In genomic region chr18:74252032-74252380, GRCh38 we compare ENCODE assay signal across 11 cellular contexts. TPM values are rescaled to one million over a fixed set of nuclear protein-coding genes. Genes with fewer than 3 reads are reported as not detected.
A peak's percentile ranks its signal among the peaks of the same experiment; 100 is the strongest.
DNase-seq lines count a peak whose midpoint lies in the region; ATAC-seq, FAIRE-seq and TF ChIP-seq lines count a peak whose summit lies in the region.
"Had no signal": no experiment of that assay in that cellular context is flagged by ENCODE, and none has a peak within 500 bp of the region (broad histone marks: within the 10 kb centered on the region; RNA-seq: fewer than 3 reads in every experiment).

No MANE protein-coding gene starts in this region.

- H3K36me3 Mint-ChIP-seq in MCF 10A (ENCODE audit: insufficient read depth, unreplicated experiment) (peaks cover 2% of the 10 kb centered on the region), WTC11 (peaks cover 47% of the 10 kb centered on the region)

- peak overlapping the region; percentile 35 for H3K27ac Mint-ChIP-seq in MCF 10A (ENCODE audit: low read depth, unreplicated experiment)
- H3K27ac Mint-ChIP-seq in WTC11, result peak overlapping the region; percentile 83

- DNase-seq in MCF 10A (ENCODE audit: unreplicated experiment) (peak; percentile 5), mammary epithelial cell (no peak), WTC11 (ENCODE audit: low spot score) (no peak), kidney (no peak), stomach (no peak), T-helper 1 cell (no peak), NAMALWA (ENCODE audit: low spot score) (no peak), globus pallidus (ENCODE audit: low spot score) (no peak)
- DNase-seq: Karpas-422, WERI-Rb-1 had no signal

- CTCF ChIA-PET in MCF 10A (lab: Yijun Ruan, JAX) (interaction anchor here (0.8 to 1.1 kb wide), 2 partner anchors 9 to 55 kb away, joined by 4 read pairs; no protein-coding TSS in a partner anchor), mammary epithelial cell (lab: Charles Lee; ENCODE audit: low non-redundant PET) (no interaction called here), WTC11 (lab: Charles Lee) (no interaction called here)

- intact Hi-C loops in MCF 10A (cut with micrococcal nuclease), result no loop called here
- intact Hi-C loops in mammary epithelial cell (cut with micrococcal nuclease), result no loop called here
- intact Hi-C loops in kidney (cut with DNase I), result no loop called here
- intact Hi-C loops in stomach (cut with DNase I; ENCODE audit: low total_unique reads), result no loop called here

- POLR2A ChIA-PET in MCF 10A (lab: Yijun Ruan, JAX) (interaction anchor here (0.7 to 1.7 kb wide), 3 partner anchors 8 to 60 kb away, joined by 3 to 5 read pairs (median 4); no protein-coding TSS in a partner anchor), WTC11 (lab: Charles Lee) (no interaction called here)

- in situ Hi-C loops in mammary epithelial cell (cut with MboI; ENCODE audit: low sequenced_read_pairs in 2 of 2), result no loop called here

- H3K9ac ChIP-seq in mammary epithelial cell (ENCODE audit: insufficient read depth, low read length), result no peak overlapping the region
- H3K9ac ChIP-seq in kidney (ENCODE audit: low read length in 2 of 2), result no peak overlapping the region
- H3K9ac ChIP-seq: BLaER1 had no signal

- 86% methylated on average over 4 of the region's 4 CpGs for WGBS in mammary epithelial cell (ENCODE audit: low coverage, missing lambda C conversion rate)
- WGBS in stomach, 5 donors, result 62 to 77% (median 68%) methylated on average over 4 of the region's 4 CpGs

- TF ChIP-seq EP300 in stomach (IDR thresholded peaks at IDR 0.05), result no peak

- no peaks in the 10 kb centered on the region for H4K20me1 ChIP-seq in mammary epithelial cell (ENCODE audit: insufficient read depth, low read length)
- H4K20me1 ChIP-seq: BLaER1 had no signal

- H3K4me1 ChIP-seq in mammary epithelial cell (ENCODE audit: insufficient read depth, low read length), result peaks cover 11% of the 10 kb centered on the region
- peaks cover 28 to 40% of the 10 kb centered on the region in 2 donors for H3K4me1 ChIP-seq in kidney (ENCODE audit: control insufficient read depth in 1 of 2, insufficient read depth in 1 of 2, low read depth in 1 of 2, low read length in 2 of 2)
- peaks cover 14 to 59% (median 48%) of the 10 kb centered on the region in 4 donors for H3K4me1 ChIP-seq in stomach

- no peaks in the 10 kb centered on the region for H3K79me2 ChIP-seq in mammary epithelial cell (ENCODE audit: insufficient read depth, low read length)

- BruUV-seq in MCF 10A (replicated peaks; lab: Mats Ljungman, UMichigan) (no TSS peak), mammary epithelial cell (replicated peaks; lab: Mats Ljungman, UMichigan) (no TSS peak)

- H3K9me3 ChIP-seq in mammary epithelial cell (replicated peaks; ENCODE audit: insufficient read depth, low read length), result no peaks in the 10 kb centered on the region
- H3K9me3 ChIP-seq in kidney (ENCODE audit: control insufficient read depth in 1 of 2, low read length in 2 of 2), result no peaks in the 10 kb centered on the region
- no peaks in the 10 kb centered on the region for H3K9me3 ChIP-seq in stomach
- H3K9me3 ChIP-seq: BLaER1 had no signal

- H3K27ac ChIP-seq in mammary epithelial cell (ENCODE audit: insufficient read depth, low read depth, low read length), result no peak overlapping the region
- peak overlapping the region; percentile 34 to 79 for H3K27ac ChIP-seq in kidney (ENCODE audit: low read depth in 2 of 2, low read length in 2 of 2)
- peak overlapping the region; percentile 25 to 80 (median 71) for H3K27ac ChIP-seq in stomach
- H3K27ac ChIP-seq: BLaER1, WERI-Rb-1 had no signal

- H3K4me3 ChIP-seq in mammary epithelial cell (replicated peaks in 1 of 3; ENCODE audit: insufficient read depth in 1 of 3, low read depth in 2 of 3, low read length in 3 of 3) (no peak overlapping the region), kidney (ENCODE audit: low read length in 2 of 2) (no peak overlapping the region), stomach (no peak overlapping the region)
- H3K4me3 ChIP-seq: BLaER1 had no signal

- no peak for ATAC-seq in WTC11

- no peaks in the 10 kb centered on the region for H3K27me3 ChIP-seq in mammary epithelial cell (ENCODE audit: insufficient read depth, low read length)
- H3K27me3 ChIP-seq in stomach, result no peaks in the 10 kb centered on the region
- H3K27me3 ChIP-seq: BLaER1 had no signal

- no peak overlapping the region for H2AFZ ChIP-seq in mammary epithelial cell (ENCODE audit: low read depth, low read length)

- dilution Hi-C loops in mammary epithelial cell (cut with HindIII; ENCODE audit: low sequenced_read_pairs), result no loop called here

- H3K4me1 Mint-ChIP-seq in MCF 10A (ENCODE audit: insufficient read depth, unreplicated experiment) (peaks cover 30% of the 10 kb centered on the region), WTC11 (peaks cover 40% of the 10 kb centered on the region)

- FAIRE-seq in kidney (lab: Jason Lieb, UNC), result no peak

- TF ChIP-seq CTCF in MCF 10A (IDR thresholded peaks at IDR 0.05; ENCODE audit: unreplicated experiment) (no peak), mammary epithelial cell (conservative IDR thresholded peaks at IDR 0.05 in 1 of 2, IDR thresholded peaks at IDR 0.05 in 1 of 2; ENCODE audit: extremely low read depth in 1 of 2, insufficient read depth in 1 of 2, low read depth in 1 of 2, low read length in 2 of 2) (no peak), WTC11 (IDR thresholded peaks at IDR 0.05) (no peak), kidney (IDR thresholded peaks at IDR 0.05; ENCODE audit: borderline replicate concordance, extremely low read depth, insufficient read depth) (no peak), stomach (IDR thresholded peaks at IDR 0.05) (no peak)

- H3K4me3 Mint-ChIP-seq in MCF 10A (ENCODE audit: unreplicated experiment) (no peak overlapping the region), WTC11 (no peak overlapping the region)

- H3K27me3 Mint-ChIP-seq in MCF 10A (ENCODE audit: insufficient read depth, unreplicated experiment), result no peaks in the 10 kb centered on the region
- no peaks in the 10 kb centered on the region for H3K27me3 Mint-ChIP-seq in WTC11 (ENCODE audit: low read depth)

- TF ChIP-seq POLR2A in stomach (IDR thresholded peaks at IDR 0.05), result no peak

- H3K4me2 ChIP-seq in mammary epithelial cell (ENCODE audit: insufficient read depth, low read depth, low read length), result no peak overlapping the region
- H3K4me2 ChIP-seq: BLaER1 had no signal

- H3K9me3 Mint-ChIP-seq in MCF 10A (ENCODE audit: unreplicated experiment), result no peaks in the 10 kb centered on the region
- H3K9me3 Mint-ChIP-seq in WTC11, result no peaks in the 10 kb centered on the region

- H3K36me3 ChIP-seq in mammary epithelial cell (ENCODE audit: insufficient read depth, low read length), result no peaks in the 10 kb centered on the region
- H3K36me3 ChIP-seq in kidney (ENCODE audit: control insufficient read depth in 1 of 2, insufficient read depth in 2 of 2, low read length in 2 of 2), result peaks cover 5 to 34% of the 10 kb centered on the region in 2 donors
- peaks cover 0 to 31% (median 29%) of the 10 kb centered on the region in 4 donors for H3K36me3 ChIP-seq in stomach

TF ChIP-seq in WTC11, 78 proteins besides CTCF, POLR2A, EP300 and RAD21 (continues in another document):
- TF ChIP-seq CDX4 (CRISPR knock-in tag; IDR thresholded peaks at IDR 0.05; ENCODE audit: borderline replicate concordance), result no peak
- TF ChIP-seq PRDM15 (CRISPR knock-in tag; IDR thresholded peaks at IDR 0.05), result no peak
- no peak for TF ChIP-seq GABPB1 (CRISPR knock-in tag; IDR thresholded peaks at IDR 0.05)

RNA-seq across cellular contexts. Expression of gene CYB5A, which starts 39.8 kb away (rescaled TPM):
- total RNA-seq in MCF 10A (2022) (19.4 and 27.5 TPM in 2 replicates), mammary epithelial cell (10 to 100 TPM; 25.7 to 27.8 TPM), WTC11 (2021) (127 to 170 TPM (median 159 TPM) in 3 replicates), kidney (243 TPM), stomach (100 to 1,000 TPM in 3 of 5 donors, 10 to 100 TPM in 2; 75.9 to 116 (median 101) TPM)
- polyA plus RNA-seq in mammary epithelial cell (50.1 TPM), kidney (ENCODE audit: insufficient read depth, low read depth, low replicate concordance) (1,143 TPM), stomach (100 to 1,000 TPM; 186 to 450 (median 314) TPM)
- polyA minus RNA-seq in mammary epithelial cell, result 28.0 TPM
